Comparison of ENCODE assay signal across 11 cellular contexts in the genomic region with DNA sequence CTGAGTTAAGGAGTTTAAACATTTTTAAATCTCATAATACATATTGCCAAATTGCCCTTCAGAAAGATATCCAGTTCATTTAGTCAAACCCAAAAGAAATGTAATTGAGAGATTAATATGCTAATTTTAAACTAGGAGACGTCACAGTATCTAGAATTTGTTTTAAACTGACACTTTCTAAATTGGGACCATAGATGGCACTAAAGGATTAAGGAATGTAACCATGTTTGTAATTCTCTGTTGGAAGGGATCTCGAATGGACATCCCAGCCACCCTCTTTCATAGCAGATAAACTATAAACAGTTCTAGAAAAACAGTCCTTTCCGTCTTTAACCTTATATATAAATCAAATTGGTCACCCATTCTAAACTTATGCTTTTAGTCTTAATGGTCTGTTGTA. TPM values are rescaled to one million over a fixed set of nuclear protein-coding genes. Genes with fewer than 3 reads are reported as not detected.
DNase-seq lines count a peak whose midpoint lies in the region; ATAC-seq and TF ChIP-seq lines count a peak whose summit lies in the region.
"Had no signal": no experiment of that assay in that cellular context is flagged by ENCODE, and none has a peak within 500 bp of the region (broad histone marks: within the 10 kb centered on the region; RNA-seq: fewer than 3 reads in every experiment).

No MANE protein-coding gene starts in this region.

- intact Hi-C loops in lower leg skin (cut with DNase I; ENCODE audit: low total_unique reads), result no loop called here

- TF ChIP-seq CTCF in VCaP (conservative IDR thresholded peaks at IDR 0.05), result peak; percentile 80
- TF ChIP-seq CTCF in lower leg skin (IDR thresholded peaks at IDR 0.05), result no peak
- TF ChIP-seq CTCF in WERI-Rb-1 (IDR thresholded peaks at IDR 0.05; ENCODE audit: low read depth, low read length), result no peak

- no peaks in the 10 kb centered on the region for H3K9me3 ChIP-seq in WERI-Rb-1 (ENCODE audit: severe bottlenecking)

- H3K27me3 ChIP-seq in WERI-Rb-1 (ENCODE audit: insufficient read depth, low read depth, severe bottlenecking), result no peaks in the 10 kb centered on the region

- no peak for ATAC-seq in GM19324 (IDR thresholded peaks at IDR 0.05; ENCODE audit: low FRiP score, unreplicated experiment)

- H3K27ac ChIP-seq in VCaP (no peak overlapping the region), WERI-Rb-1 (no peak overlapping the region)

- DNase-seq in DMS53 (lab: John Stamatoyannopoulos, UW) (peak; percentile 78), NCI-H1105 treated with DMSO at 0.1 percent for 48 hours (lab: John Stamatoyannopoulos, UW) (peak; percentile 20), medulla oblongata (ENCODE audit: extremely low spot score) (peak; percentile 20), lower leg skin (ENCODE audit: low spot score in 2 of 2) (no peak), NCI-H226 (no peak), WERI-Rb-1 (no peak)
- DNase-seq: activated effector memory CD4-positive, alpha-beta T cell treated with anti-CD3 and anti-CD28 coated beads, Interleukin-2, amount 50 U/mL, for 16 hours; hypothalamus; retina had no signal

- WGBS in lower leg skin, 2 donors, result 25 to 29% methylated on average over 3 of the region's 3 CpGs

- no peak overlapping the region for H3K4me3 ChIP-seq in lower leg skin (ENCODE audit: low read depth, poor library complexity, severe bottlenecking)
- H3K4me3 ChIP-seq in WERI-Rb-1 (ENCODE audit: low read depth, low read length), result no peak overlapping the region

- H3K36me3 ChIP-seq in WERI-Rb-1, result no peaks in the 10 kb centered on the region

- no peak for TF ChIP-seq POLR2A in lower leg skin (IDR thresholded peaks at IDR 0.05)

RNA-seq across cellular contexts. Expression of a gene that starts 30.0 kb away (rescaled TPM):
- 1 to 10 TPM in 3 of 4 donors, under 1 TPM in 1; 0.65 to 2.5 (median 1.5) TPM for total RNA-seq in lower leg skin

RNA-seq across cellular contexts. Expression of a gene that starts 48.1 kb away (rescaled TPM):
- total RNA-seq in lower leg skin, result under 1 TPM in 2 of 4 donors, not detected in 2; 0.19 to 0.54 TPM

RNA-seq across cellular contexts. Expression of a gene that starts 54.0 kb away (rescaled TPM):
- 10 to 100 TPM; 17.6 to 34.5 (median 24.6) TPM for total RNA-seq in lower leg skin

Comparison
In these comparisons a context has a peak if more than half of its experiments do, and no peak if none do; other contexts are left out.
1. DNase-seq: peak in DMS53 (single experiment), NCI-H1105 treated with DMSO at 0.1 percent for 48 hours (single experiment) and medulla oblongata (single experiment); none in lower leg skin (0 of 2), NCI-H226 (single experiment) and WERI-Rb-1 (single experiment).